27 cellular contexts compared by ENCODE assay signal in the genomic region with DNA sequence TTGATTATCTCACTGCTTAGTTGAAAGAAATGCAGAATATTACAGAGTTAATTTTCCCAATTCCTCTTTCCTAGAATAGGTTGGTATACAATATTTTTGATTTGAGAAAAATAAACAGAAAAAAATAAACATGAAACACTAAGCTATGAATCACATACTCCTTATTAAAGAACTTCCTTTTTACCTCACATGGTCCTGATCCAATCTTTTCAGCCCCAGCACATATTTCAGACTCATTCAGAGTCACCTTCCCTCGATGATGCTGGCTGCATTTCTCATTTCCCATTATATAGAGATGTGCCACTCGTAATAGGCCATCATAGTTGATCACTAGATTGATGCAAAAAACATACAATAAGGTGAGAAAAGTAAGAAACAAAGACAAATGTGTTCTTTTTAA.
"Had no signal": no experiment of that assay in that cellular context is flagged by ENCODE, and none has a peak within 500 bp of the region (broad histone marks: within the 10 kb centered on the region; RNA-seq: fewer than 3 reads in every experiment).

No MANE protein-coding gene starts in this region.

- H3K36me3 Mint-ChIP-seq: naive B cell had no signal

- H3K27me3 Mint-ChIP-seq: central memory CD8-positive, alpha-beta T cell; naive B cell had no signal

- H3K4me3 Mint-ChIP-seq: central memory CD8-positive, alpha-beta T cell; mesothelial cell of epicardium; naive B cell; nephron progenitor cell had no signal

- H3K4me1 Mint-ChIP-seq: central memory CD8-positive, alpha-beta T cell; naive B cell; nephron progenitor cell had no signal

- ATAC-seq: activated CD4-positive, CD25-positive, alpha-beta regulatory T cell treated with anti-CD3 and anti-CD28 coated beads, Interleukin-2, amount 50 U/mL, for 24 hours; gastrocnemius medialis; right cardiac atrium; stimulated activated naive CD8-positive, alpha-beta T cell treated with anti-CD3 and anti-CD28 coated beads, Interleukin-15, Interleukin-2, amounts not matched to agents 100 U/mL and 50 U/mL, for 24 hours had no signal

- H3K9me3 ChIP-seq: breast epithelium, gastrocnemius medialis, spleen, testis had no signal

- H3K9me3 Mint-ChIP-seq: mesothelial cell of epicardium, naive B cell, nephron progenitor cell had no signal

- H3K27ac ChIP-seq: breast epithelium, dorsolateral prefrontal cortex, gastrocnemius medialis, testis, WERI-Rb-1 had no signal

- H3K27me3 ChIP-seq: breast epithelium, dorsolateral prefrontal cortex, gastrocnemius medialis, spleen, testis had no signal

- H3K4me1 ChIP-seq: breast epithelium, gastrocnemius medialis, spleen, testis had no signal

- H3K27ac Mint-ChIP-seq: mesothelial cell of epicardium, naive B cell, nephron progenitor cell had no signal

- H3K4me3 ChIP-seq: breast epithelium, gastrocnemius medialis, spleen, testis had no signal

- DNase-seq: activated CD4-positive, alpha-beta T cell treated with anti-CD3 and anti-CD28 coated beads for 48 hours; activated CD4-positive, alpha-beta T cell treated with anti-CD3 and anti-CD28 coated beads, Interleukin-2, amount 50 U/mL, for 48 hours; activated CD8-positive, alpha-beta memory T cell treated with anti-CD3 and anti-CD28 coated beads for 24 hours; activated gamma-delta T cell treated with Interleukin-2 at 50 U/mL for 16 hours; activated naive CD4-positive, alpha-beta T cell treated with anti-CD3 and anti-CD28 coated beads, Interleukin-2, amount 50 U/mL, for 16 hours; activated T-cell treated with anti-CD3 and anti-CD28 coated beads, Interleukin-2, amount 50 U/mL, for 1 hour; amygdala; dorsolateral prefrontal cortex; effector memory CD4-positive, alpha-beta T cell; erythroblast; gastrocnemius medialis; glutamatergic neuron; islet precursor cell; mammary epithelial cell; naive B cell; nephron progenitor cell; posterior cingulate gyrus; right cardiac atrium; spleen; stimulated activated naive CD8-positive, alpha-beta T cell treated with anti-CD3 and anti-CD28 coated beads, Interleukin-15, Interleukin-2, amounts not matched to agents 100 U/mL and 50 U/mL, for 24 hours; testis; trophoblast cell; WERI-Rb-1 had no signal

- H3K36me3 ChIP-seq: breast epithelium, gastrocnemius medialis, spleen, WERI-Rb-1 had no signal
